ENCODE assay signal across 8 cellular contexts in the genomic region with DNA sequence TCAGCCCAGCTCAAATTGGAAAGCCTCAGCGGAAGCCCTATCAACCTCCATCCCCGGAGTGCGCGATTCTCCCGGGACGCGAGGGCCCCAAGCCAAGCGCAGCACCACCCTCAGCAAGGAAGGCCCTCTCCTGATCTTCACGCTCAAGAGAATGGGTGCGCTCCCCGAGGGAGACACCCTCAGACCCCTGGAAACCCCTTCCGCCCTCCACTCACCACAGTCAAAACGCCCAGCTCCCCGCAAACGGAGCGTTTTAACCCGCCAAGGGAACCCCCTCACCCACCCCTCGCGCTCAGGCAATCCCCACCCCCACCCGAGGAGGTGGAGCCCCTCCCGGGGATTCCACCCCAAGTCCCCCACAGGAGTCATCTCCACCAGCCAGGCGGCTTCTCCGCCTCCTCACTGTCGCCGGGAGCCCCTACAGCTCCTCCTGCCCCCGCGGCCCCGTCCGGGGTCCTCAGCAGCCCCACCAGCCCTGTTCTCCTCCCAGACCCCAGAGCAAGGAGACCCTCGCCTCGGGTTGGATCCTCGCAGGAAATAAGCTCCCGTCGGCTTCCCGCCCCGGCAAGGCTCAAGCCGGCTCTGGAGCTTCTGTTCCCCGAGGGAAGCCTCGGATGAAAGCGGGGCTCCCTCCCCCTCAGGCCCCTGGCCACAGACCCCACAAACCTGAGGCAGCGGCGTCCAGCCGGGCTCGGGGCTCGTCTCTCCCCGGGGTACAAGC. TPM values are rescaled to one million over a fixed set of nuclear protein-coding genes. Genes with fewer than 3 reads are reported as not detected.
DNase-seq lines count a peak whose midpoint lies in the region; ATAC-seq and TF ChIP-seq lines count a peak whose summit lies in the region.

No MANE protein-coding gene starts in this region.

- H3K36me3 ChIP-seq in colonic mucosa (no peaks in the 10 kb centered on the region), lower lobe of right lung (peaks cover 13% of the 10 kb centered on the region)

- H3K9ac ChIP-seq in colonic mucosa (ENCODE audit: low read depth in 2 of 2, low read length in 2 of 2) = peak overlapping the region; percentile 98 to 99

- no peaks in the 10 kb centered on the region for H3K27me3 Mint-ChIP-seq in activated B cell treated with CpG ODN at 0.5 μM for 24 hours

- POLR2A ChIA-PET in GM10248 (lab: Yijun Ruan, JAX) (interaction anchor here (0.8 to 1.5 kb wide), 2 partner anchors 10 to 15 kb away, joined by 4 to 13 read pairs; no protein-coding TSS in a partner anchor), activated B cell treated with CpG ODN at 0.5 μM for 24 hours (lab: Charles Lee) (interaction anchor here (0.6 to 4.5 kb wide), 22 partner anchors 6 to 654 kb away, joined by 3 to 70 read pairs (median 6); partner anchors contain the start of genes ATP5F1B, NACA, PAN2 and PTGES3)

- H3K4me1 ChIP-seq in colonic mucosa (peaks cover 20% of the 10 kb centered on the region), lower lobe of right lung (peaks cover 65% of the 10 kb centered on the region)

- ATAC-seq in HG03135 (IDR thresholded peaks at IDR 0.05; ENCODE audit: unreplicated experiment) (peak; percentile 5), activated B cell treated with CpG ODN at 0.5 μM for 24 hours (ENCODE audit: low read depth) (peak; percentile 12), lower lobe of right lung (peak; percentile 58 to 61)

- peak overlapping the region; percentile 88 for H3K27ac Mint-ChIP-seq in activated B cell treated with CpG ODN at 0.5 μM for 24 hours

- DNase-seq in GM10248 (ENCODE audit: extremely low spot score) = peak; percentile 58
- peak; percentile 46 for DNase-seq in activated B cell treated with CpG ODN at 0.5 μM for 24 hours
- DNase-seq in colonic mucosa = peak; percentile 50
- peak; percentile 51 for DNase-seq in lower lobe of right lung
- peak; percentile 65 for DNase-seq in stimulated activated CD8-positive, alpha-beta memory T cell treated with anti-CD3 and anti-CD28 coated beads, Interleukin-4, amount 100 ng/mL, for 48 hours
- no peak for DNase-seq in mucosa of gallbladder (ENCODE audit: low spot score)
- no peak for DNase-seq in AG20443 (ENCODE audit: low spot score)

- CTCF ChIA-PET in GM10248 (lab: Yijun Ruan, JAX) = interaction anchor here (1.1 to 2.7 kb wide), 7 partner anchors 25 to 372 kb away, joined by 3 to 13 read pairs (median 4); no protein-coding TSS in a partner anchor
- CTCF ChIA-PET in activated B cell treated with CpG ODN at 0.5 μM for 24 hours (lab: Charles Lee) = interaction anchor here (0.6 to 1.4 kb wide), 3 partner anchors 50 to 58 kb away, joined by 3 to 11 read pairs (median 3); partner anchors contain the start of gene PTGES3

- intact Hi-C loops in activated B cell treated with CpG ODN at 0.5 μM for 24 hours (cut with micrococcal nuclease) (loop anchor here (1.0 to 10.0 kb wide), 8 partner anchors 30 to 615 kb away; partner anchors contain the start of genes APOF, IL23A, NACA and PAN2), colonic mucosa (cut with DNase I) (loop anchor here (5.0 kb wide), 1 partner anchor 112 kb away; no protein-coding TSS in a partner anchor), lower lobe of right lung (cut with DNase I) (no loop called here)

- no peaks in the 10 kb centered on the region for H3K9me3 Mint-ChIP-seq in activated B cell treated with CpG ODN at 0.5 μM for 24 hours

- H3K4me3 Mint-ChIP-seq in activated B cell treated with CpG ODN at 0.5 μM for 24 hours = peak overlapping the region; percentile 96

- peaks cover 31% of the 10 kb centered on the region for H3K36me3 Mint-ChIP-seq in activated B cell treated with CpG ODN at 0.5 μM for 24 hours (ENCODE audit: low read depth)

- H3K27ac ChIP-seq in colonic mucosa (peak overlapping the region; percentile 91), lower lobe of right lung (peak overlapping the region; percentile 91)

- no peaks in the 10 kb centered on the region for H3K9me3 ChIP-seq in colonic mucosa
- no peaks in the 10 kb centered on the region for H3K9me3 ChIP-seq in lower lobe of right lung

- peaks cover 79% of the 10 kb centered on the region for H3K4me1 Mint-ChIP-seq in activated B cell treated with CpG ODN at 0.5 μM for 24 hours

- TF ChIP-seq CTCF in GM10248 (IDR thresholded peaks at IDR 0.05; ENCODE audit: control extremely low read depth, extremely low read depth, low read depth, missing control alignments) (no peak), activated B cell treated with CpG ODN at 0.5 μM for 24 hours (IDR thresholded peaks at IDR 0.05) (no peak), colonic mucosa (IDR thresholded peaks at IDR 0.05) (no peak), lower lobe of right lung (IDR thresholded peaks at IDR 0.05) (no peak)

- peak overlapping the region; percentile 84 for H3K4me3 ChIP-seq in colonic mucosa
- H3K4me3 ChIP-seq in lower lobe of right lung = peak overlapping the region; percentile 94

- H3K27me3 ChIP-seq in colonic mucosa (no peaks in the 10 kb centered on the region), lower lobe of right lung (ENCODE audit: low read depth) (no peaks in the 10 kb centered on the region)

RNA-seq across cellular contexts. Expression of gene BAZ2A, which starts 0.5 kb away (rescaled TPM):
- total RNA-seq in activated B cell treated with CpG ODN at 0.5 μM for 24 hours (153 and 192 TPM in 2 replicates), colonic mucosa (10 to 100 TPM; 85.8 to 99.2 TPM), lower lobe of right lung (112 TPM), mucosa of gallbladder (99.3 TPM)

RNA-seq across cellular contexts. Expression of gene ATP5F1B, which starts 16.2 kb away (rescaled TPM):
- total RNA-seq in activated B cell treated with CpG ODN at 0.5 μM for 24 hours (499 and 503 TPM in 2 replicates), colonic mucosa (1,000 to 10,000 TPM; 1,505 to 1,554 TPM), lower lobe of right lung (319 TPM), mucosa of gallbladder (558 TPM)

RNA-seq across cellular contexts. Expression of gene PTGES3, which starts 58.5 kb away (rescaled TPM):
- total RNA-seq in activated B cell treated with CpG ODN at 0.5 μM for 24 hours (183 and 185 TPM in 2 replicates), colonic mucosa (100 to 1,000 TPM; 242 to 303 TPM), lower lobe of right lung (198 TPM), mucosa of gallbladder (201 TPM)

Comparison
In these comparisons a context has a peak if more than half of its experiments do, and no peak if none do; other contexts are left out.
1. DNase-seq: peak in GM10248 (single experiment), activated B cell treated with CpG ODN at 0.5 μM for 24 hours (single experiment), colonic mucosa (single experiment), lower lobe of right lung (single experiment) and stimulated activated CD8-positive, alpha-beta memory T cell treated with anti-CD3 and anti-CD28 coated beads, Interleukin-4, amount 100 ng/mL, for 48 hours (single experiment); none in mucosa of gallbladder (single experiment) and AG20443 (single experiment).
2. ATAC-seq: peak in every context shown above with its lines; median percentile 60 in lower lobe of right lung; 12 in activated B cell treated with CpG ODN at 0.5 μM for 24 hours; 5 in HG03135.